22 cellular contexts compared by ENCODE assay signal in genomic region chr16:73311857-73312723, GRCh38.
"Had no signal": no experiment of that assay in that cellular context is flagged by ENCODE, and none has a peak within 500 bp of the region (broad histone marks: within the 10 kb centered on the region; RNA-seq: fewer than 3 reads in every experiment).

No MANE protein-coding gene starts in this region.

- H3K36me3 ChIP-seq: gastrocnemius medialis, lower lobe of right lung, prostate gland, suprapubic skin had no signal

- ATAC-seq: esophagus mucosa; gastrocnemius medialis; left ventricle myocardium superior; lower lobe of right lung; naive thymus-derived CD8-positive, alpha-beta T cell; right cardiac atrium; stimulated activated naive CD8-positive, alpha-beta T cell treated with anti-CD3 and anti-CD28 coated beads, Interleukin-15, amount 100 ng/mL, for 72 hours had no signal

- H3K4me1 ChIP-seq: gastrocnemius medialis, lower lobe of right lung, prostate gland, suprapubic skin had no signal

- H3K4me3 ChIP-seq: gastrocnemius medialis, lower lobe of right lung, prostate gland, suprapubic skin had no signal

- H3K27me3 ChIP-seq: gastrocnemius medialis, suprapubic skin had no signal

- H3K9me3 ChIP-seq: gastrocnemius medialis, lower lobe of right lung, prostate gland, suprapubic skin had no signal

- H3K27ac ChIP-seq: epithelial cell of prostate, gastrocnemius medialis, lower lobe of right lung, prostate gland, suprapubic skin had no signal

- DNase-seq: effector CD8-positive, alpha-beta T cell; endodermal cell; foreskin fibroblast; gastrocnemius medialis; head of caudate nucleus; left ventricle myocardium superior; lower lobe of right lung; naive thymus-derived CD8-positive, alpha-beta T cell; nephron progenitor cell; nucleus accumbens; right cardiac atrium; small intestine; stimulated activated CD4-positive, alpha-beta T cell treated with anti-CD3 and anti-CD28 coated beads, Interleukin-15, amount 100 ng/mL, for 24 hours; stimulated activated CD4-positive, alpha-beta T cell treated with anti-CD3 and anti-CD28 coated beads, Interleukin-2, amount 100 ng/mL, for 48 hours; stimulated activated naive CD4-positive, alpha-beta T cell; stimulated activated naive CD8-positive, alpha-beta T cell treated with anti-CD3 and anti-CD28 coated beads, Interleukin-15, amount 100 ng/mL, for 72 hours had no signal

- FAIRE-seq: colon, keratinocyte, small intestine had no signal
